ENCODE assay signal across 8 cellular contexts in genomic region chr2:95759481-95760246, GRCh38.
"Had no signal": no experiment of that assay in that cellular context is flagged by ENCODE, and none has a peak within 500 bp of the region (broad histone marks: within the 10 kb centered on the region; RNA-seq: fewer than 3 reads in every experiment).

No MANE protein-coding gene starts in this region.

- H3K9me3 ChIP-seq: HAP-1 had no signal

- FAIRE-seq: K562 had no signal

- H3K27ac Mint-ChIP-seq: GM23338 had no signal

- H2AFZ ChIP-seq: GM23338 had no signal

- H3K4me1 ChIP-seq: HAP-1 had no signal

- H3K4me1 Mint-ChIP-seq: GM23338 had no signal

- H3K36me3 ChIP-seq: HAP-1 had no signal

- ATAC-seq: GM23338, HCT116, K562 had no signal

- H3K27ac ChIP-seq: HL-60 had no signal

- H3K4me2 ChIP-seq: GM23338 had no signal

- H3K4me3 Mint-ChIP-seq: GM23338 had no signal

- DNase-seq: H7, Kasumi-1, KG1 had no signal

- H3K4me3 ChIP-seq: GM23338, HAP-1, K562 had no signal

- H3K9me3 Mint-ChIP-seq: GM23338 had no signal
